Comparison of ENCODE assay signal across 10 cellular contexts in the genomic region with DNA sequence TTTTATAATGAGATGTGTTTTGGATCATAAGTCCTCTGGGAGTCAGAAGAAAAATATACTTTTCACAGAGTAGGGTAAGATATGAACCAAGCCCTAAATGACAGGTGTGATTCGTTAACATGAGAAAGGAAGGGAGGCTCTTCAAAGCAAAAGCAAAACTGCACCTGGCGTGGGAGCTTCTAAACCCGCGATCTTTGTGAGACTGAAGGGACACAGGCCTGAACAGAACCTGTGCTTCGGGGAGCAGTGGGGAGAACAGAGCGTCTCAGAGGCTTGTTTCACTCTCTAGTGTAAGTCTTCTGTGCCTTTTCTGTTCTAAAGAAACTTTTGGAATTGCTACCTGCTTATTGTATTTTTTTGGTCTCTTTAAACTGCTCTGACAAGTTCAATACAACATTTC. TPM values are rescaled to one million over a fixed set of nuclear protein-coding genes. Genes with fewer than 3 reads are reported as not detected.
DNase-seq lines count a peak whose midpoint lies in the region; ATAC-seq lines count a peak whose summit lies in the region.
"Had no signal": no experiment of that assay in that cellular context is flagged by ENCODE, and none has a peak within 500 bp of the region (broad histone marks: within the 10 kb centered on the region; RNA-seq: fewer than 3 reads in every experiment).

No MANE protein-coding gene starts in this region.

- H3K4me3 Mint-ChIP-seq in CD8-positive, alpha-beta memory T cell: peak overlapping the region in 6 of 7 donors; percentile 1 to 72 (median 56)
- H3K4me3 Mint-ChIP-seq: central memory CD8-positive, alpha-beta T cell had no signal

- no peaks in the 10 kb centered on the region for H3K9me3 ChIP-seq in CD8-positive, alpha-beta memory T cell (ENCODE audit: low read length)

- H3K4me3 ChIP-seq in CD8-positive, alpha-beta memory T cell (ENCODE audit: low read length): no peak overlapping the region

- no peak overlapping the region for H3K27ac ChIP-seq in CD8-positive, alpha-beta memory T cell (ENCODE audit: low read depth, low read length)

- POLR2A ChIA-PET in CD8-positive, alpha-beta memory T cell (lab: Charles Lee): no interaction called here

- peaks cover 11% of the 10 kb centered on the region for H3K4me1 ChIP-seq in CD8-positive, alpha-beta memory T cell (ENCODE audit: insufficient read depth, low read length)

- peaks cover 0 to 5% (median 5%) of the 10 kb centered on the region in 3 donors for H3K4me1 Mint-ChIP-seq in CD8-positive, alpha-beta memory T cell

- no peaks in the 10 kb centered on the region for H3K36me3 ChIP-seq in CD8-positive, alpha-beta memory T cell (ENCODE audit: insufficient read depth, low read length)

- ATAC-seq in GM19035 (IDR thresholded peaks at IDR 0.05; ENCODE audit: unreplicated experiment): peak; percentile 98
- peak; percentile 99 for ATAC-seq in HG02973 (IDR thresholded peaks at IDR 0.05; ENCODE audit: unreplicated experiment)

- no peaks in the 10 kb centered on the region for H3K27me3 ChIP-seq in CD8-positive, alpha-beta memory T cell (ENCODE audit: insufficient read depth, low read length, poor library complexity, severe bottlenecking)

- H3K27ac Mint-ChIP-seq in CD8-positive, alpha-beta memory T cell: peak overlapping the region in 6 of 8 donors; percentile 38 to 87 (median 76)

- peaks cover 0 to 5% of the 10 kb centered on the region in 2 donors for H3K27me3 Mint-ChIP-seq in CD8-positive, alpha-beta memory T cell

- CTCF ChIA-PET in CD8-positive, alpha-beta memory T cell (lab: Charles Lee): interaction anchor here (0.6 to 1.4 kb wide), 2 partner anchors 8 to 12 kb away, joined by 3 to 4 read pairs; no protein-coding TSS in a partner anchor

- no peaks in the 10 kb centered on the region for H3K9me3 Mint-ChIP-seq in CD8-positive, alpha-beta memory T cell
- H3K9me3 Mint-ChIP-seq: central memory CD8-positive, alpha-beta T cell had no signal

- H3K36me3 Mint-ChIP-seq in CD8-positive, alpha-beta memory T cell: no peaks in the 10 kb centered on the region

- DNase-seq in CD8-positive, alpha-beta memory T cell: no peak
- DNase-seq in SHP77 (lab: John Stamatoyannopoulos, UW): peak; percentile 47 to 54
- DNase-seq in EL: no peak
- no peak for DNase-seq in NAMALWA (ENCODE audit: low spot score)
- DNase-seq in UCSD-AML1 (lab: John Stamatoyannopoulos, UW; ENCODE audit: unreplicated experiment): no peak
- DNase-seq in glomerular visceral epithelial cell (ENCODE audit: extremely low spot score): no peak

RNA-seq across cellular contexts. Expression of gene CYP4V2, which starts 30.2 kb away (rescaled TPM):
- total RNA-seq in CD8-positive, alpha-beta memory T cell: 10 to 100 TPM; 10.9 to 11.8 TPM
- polyA plus RNA-seq in CD8-positive, alpha-beta memory T cell: 30.1 TPM

RNA-seq across cellular contexts. Expression of gene FAM149A, which starts 56.6 kb away (rescaled TPM):
- total RNA-seq in CD8-positive, alpha-beta memory T cell: under 1 TPM; 0.46 to 0.80 TPM
- polyA plus RNA-seq in CD8-positive, alpha-beta memory T cell: 0.31 TPM
- total RNA-seq: RPMI7951 had no signal

Comparison
In these comparisons a context has a peak if more than half of its experiments do, and no peak if none do; other contexts are left out.
1. DNase-seq: peak in SHP77 (2 of 2); none in CD8-positive, alpha-beta memory T cell (0 of 5), EL (single experiment), NAMALWA (single experiment), UCSD-AML1 (single experiment) and glomerular visceral epithelial cell (single experiment).